In genomic region chr13:98672947-98673545, GRCh38 we compare ENCODE assay signal across 8 cellular contexts.
DNase-seq lines count a peak whose midpoint lies in the region; ATAC-seq and TF ChIP-seq lines count a peak whose summit lies in the region.

No MANE protein-coding gene starts in this region.

- H3K14ac ChIP-seq in IMR-90 (replicated peaks; ENCODE audit: low read depth, low read length) = no peak overlapping the region

- H3K56ac ChIP-seq in IMR-90 (ENCODE audit: extremely low read depth, insufficient read depth, low read length) = no peak overlapping the region

- H3K9me3 Mint-ChIP-seq in neural progenitor cell = peaks cover 2% of the 10 kb centered on the region

- POLR2A ChIA-PET in IMR-90 (lab: Charles Lee; ENCODE audit: unreplicated experiment) = no interaction called here

- CTCF ChIA-PET in IMR-90 (lab: Yijun Ruan, JAX) = interaction anchor here (0.8 to 0.9 kb wide), 3 partner anchors 9 to 246 kb away, joined by 3 to 6 read pairs (median 4); no protein-coding TSS in a partner anchor

- no peak overlapping the region for H2BK20ac ChIP-seq in IMR-90 (ENCODE audit: low read depth, low read length)

- no peaks in the 10 kb centered on the region for H3K9me3 ChIP-seq in IMR-90 (ENCODE audit: control insufficient read depth, insufficient read depth, low read length)
- no peaks in the 10 kb centered on the region for H3K9me3 ChIP-seq in neural progenitor cell (ENCODE audit: low read depth)

- no peak overlapping the region for H3K27ac Mint-ChIP-seq in neural progenitor cell

- H3K36me3 ChIP-seq in IMR-90 (ENCODE audit: control insufficient read depth, insufficient read depth, low read length) (no peaks in the 10 kb centered on the region), neural progenitor cell (no peaks in the 10 kb centered on the region)

- DNase-seq in DMS 273 (lab: John Stamatoyannopoulos, UW; ENCODE audit: unreplicated experiment) = peak; percentile 66
- peak; percentile 75 for DNase-seq in IMR-90
- DNase-seq in RPMI7951 (ENCODE audit: low read depth) = peak; percentile 57
- peak; percentile 17 for DNase-seq in activated T-helper 9 cell treated with anti-CD3 and anti-CD28 coated beads, Interleukin-2, amount 50 U/mL, for 16 hours (ENCODE audit: low read depth)
- DNase-seq in foreskin keratinocyte = peak in 1 of 2 donors; percentile 56
- peak; percentile 79 for DNase-seq in neural progenitor cell (ENCODE audit: low spot score)
- peak; percentile 75 for DNase-seq in ureter (ENCODE audit: low spot score)

- H4K20me1 ChIP-seq in IMR-90 (ENCODE audit: insufficient read depth, low read length) (no peaks in the 10 kb centered on the region), neural progenitor cell (ENCODE audit: low read depth) (no peaks in the 10 kb centered on the region)

- no peak overlapping the region for H3K9ac ChIP-seq in IMR-90 (ENCODE audit: low read depth, low read length)
- H3K9ac ChIP-seq in neural progenitor cell = no peak overlapping the region

- no peaks in the 10 kb centered on the region for H3F3A ChIP-seq in neural progenitor cell (ENCODE audit: low read depth)

- H3K4me3 ChIP-seq in IMR-90 (ENCODE audit: insufficient read depth, low read depth, low read length) (no peak overlapping the region), neural progenitor cell (peak overlapping the region; percentile 20)

- H3K27me3 ChIP-seq in IMR-90 (ENCODE audit: control insufficient read depth, insufficient read depth, low read length) (peaks cover 16% of the 10 kb centered on the region), foreskin keratinocyte (peaks cover 3% of the 10 kb centered on the region), neural progenitor cell (no peaks in the 10 kb centered on the region)

- H3K4me3 Mint-ChIP-seq in neural progenitor cell = no peak overlapping the region

- no TSS peak for BruUV-seq in IMR-90 (replicated peaks; lab: Mats Ljungman, UMichigan)

- H3K4me2 ChIP-seq in IMR-90 (ENCODE audit: low read depth, low read length) (peak overlapping the region; percentile 56), neural progenitor cell (peak overlapping the region; percentile 59)

- no peak overlapping the region for H4K91ac ChIP-seq in IMR-90 (ENCODE audit: insufficient read depth, low read depth, low read length)

- H2AK9ac ChIP-seq in IMR-90 (replicated peaks; ENCODE audit: low read depth, low read length, poor library complexity) = no peak overlapping the region

- WGBS in IMR-90 (ENCODE audit: extremely low coverage in 2 of 2, insufficient read length in 1 of 2), 2 experiments = 17% methylated on average over 7 of the region's 11 CpGs; no CpG with 5 or more reads in 1 of the 2 experiments

- peaks cover 10% of the 10 kb centered on the region for H3K27me3 Mint-ChIP-seq in neural progenitor cell (ENCODE audit: insufficient read depth, low read depth)

- in situ Hi-C loops in IMR-90 (cut with MboI; ENCODE audit: low sequenced_read_pairs) = loop anchor here (25.0 kb wide), 2 partner anchors 536 to 811 kb away; partner anchors contain the start of gene FARP1

- no peaks in the 10 kb centered on the region for H3K9me1 ChIP-seq in IMR-90 (ENCODE audit: insufficient read depth, low read length)

- no peak overlapping the region for H2AK5ac ChIP-seq in IMR-90 (ENCODE audit: low read depth, low read length)

- H2BK120ac ChIP-seq in IMR-90 (ENCODE audit: low read depth, low read length) = no peak overlapping the region

- H3K18ac ChIP-seq in IMR-90 (ENCODE audit: low read depth, low read length) = no peak overlapping the region

- H2BK15ac ChIP-seq in IMR-90 (ENCODE audit: low read depth, low read length) = no peak overlapping the region

- H3K4me1 ChIP-seq in IMR-90 (ENCODE audit: control insufficient read depth, insufficient read depth, low read length) = peaks cover 6% of the 10 kb centered on the region; the same call in 1 of the 2 replicates
- peaks cover 9% of the 10 kb centered on the region for H3K4me1 ChIP-seq in foreskin keratinocyte
- H3K4me1 ChIP-seq in neural progenitor cell = no peaks in the 10 kb centered on the region

- intact Hi-C loops in IMR-90 (cut with micrococcal nuclease) = loop anchor here (1.0 to 10.0 kb wide), 6 partner anchors 170 to 826 kb away; partner anchors contain the start of gene FARP1

- no peaks in the 10 kb centered on the region for H3K79me2 ChIP-seq in neural progenitor cell (ENCODE audit: low read depth)

- H2BK5ac ChIP-seq in IMR-90 (ENCODE audit: low read depth, low read length, poor library complexity, severe bottlenecking) = no peak overlapping the region

- H3K4me1 Mint-ChIP-seq in neural progenitor cell = peaks cover 24% of the 10 kb centered on the region

- peak; percentile 82 for TF ChIP-seq RAD21 in IMR-90 (IDR thresholded peaks at IDR 0.05; ENCODE audit: low read length)

- H4K5ac ChIP-seq in IMR-90 (ENCODE audit: low read depth, low read length) = no peak overlapping the region

- H3K4ac ChIP-seq in IMR-90 (ENCODE audit: low read depth, low read length) = no peak overlapping the region

- H4K8ac ChIP-seq in IMR-90 (ENCODE audit: low read depth in 2 of 2, low read length in 2 of 2) = peak overlapping the region in 1 of 2 experiments; percentile 51; a peak in 1 of 4 replicates

- H3K27ac ChIP-seq in IMR-90 (ENCODE audit: insufficient read depth, low read length) (no peak overlapping the region), foreskin keratinocyte (no peak overlapping the region), neural progenitor cell (no peak overlapping the region)

- dilution Hi-C loops in IMR-90 (cut with HindIII; ENCODE audit: low sequenced_read_pairs, unreplicated experiment) = loop anchor here (25.0 kb wide), 1 partner anchor 211 kb away; no protein-coding TSS in a partner anchor

- no peak overlapping the region for H3K23ac ChIP-seq in IMR-90 (ENCODE audit: low read depth, low read length)

- peak; percentile 82 for ATAC-seq in GM21381 (IDR thresholded peaks at IDR 0.05; ENCODE audit: unreplicated experiment)
- ATAC-seq in IMR-90 (ENCODE audit: low read depth) = peak; percentile 82
- ATAC-seq in foreskin keratinocyte = peak; percentile 41

- H2AFZ ChIP-seq in IMR-90 (replicated peaks; ENCODE audit: low read length, poor library complexity) (peak overlapping the region; percentile 66), neural progenitor cell (replicated peaks) (peak overlapping the region; percentile 70)

- no peaks in the 10 kb centered on the region for H3K79me1 ChIP-seq in IMR-90 (ENCODE audit: low read depth in 1 of 2, low read length in 2 of 2)

- TF ChIP-seq CTCF in IMR-90 (conservative IDR thresholded peaks at IDR 0.05; ENCODE audit: low read depth, low read length) (peak; percentile 85), foreskin keratinocyte (conservative IDR thresholded peaks at IDR 0.05) (peak; percentile 90), neural progenitor cell (IDR thresholded peaks at IDR 0.05) (peak; percentile 93)

- no peak for TF ChIP-seq POLR2A in IMR-90 (IDR thresholded peaks at IDR 0.05; ENCODE audit: low read depth, low read length)

- H3K36me3 Mint-ChIP-seq in neural progenitor cell = no peaks in the 10 kb centered on the region

TF ChIP-seq in IMR-90, 13 proteins besides CTCF, POLR2A, EP300 and RAD21:
- no peak for TF ChIP-seq BHLHE40 (IDR thresholded peaks at IDR 0.05; ENCODE audit: low read depth, low read length)
- TF ChIP-seq SMC3 (IDR thresholded peaks at IDR 0.05; ENCODE audit: low read depth, low read length) = peak; percentile 90
